Comparison of ENCODE assay signal across 9 cellular contexts in genomic region chr10:122019414-122019975, GRCh38. TPM values are rescaled to one million over a fixed set of nuclear protein-coding genes. Genes with fewer than 3 reads are reported as not detected.
DNase-seq lines count a peak whose midpoint lies in the region; ATAC-seq and TF ChIP-seq lines count a peak whose summit lies in the region.
"Had no signal": no experiment of that assay in that cellular context is flagged by ENCODE, and none has a peak within 500 bp of the region (broad histone marks: within the 10 kb centered on the region; RNA-seq: fewer than 3 reads in every experiment).

No MANE protein-coding gene starts in this region.

- H3K27me3 ChIP-seq in RWPE2 (ENCODE audit: insufficient read depth, poor library complexity, severe bottlenecking) (no peaks in the 10 kb centered on the region), gastrocnemius medialis (no peaks in the 10 kb centered on the region)

- H3K27me3 Mint-ChIP-seq in stimulated activated naive B cell treated with anti-CD40 and anti-IgM and Interleukin-4, amounts not matched to agents 10 μg/mL and 1 μg/mL and 100 μg/mL, for 72 hours: peaks cover 4 to 6% of the 10 kb centered on the region in 2 donors

- H3K4me1 ChIP-seq in RWPE2 (ENCODE audit: insufficient read depth, poor library complexity, severe bottlenecking) (peaks cover 16% of the 10 kb centered on the region), gastrocnemius medialis (peaks cover 55 to 56% of the 10 kb centered on the region in 2 donors)

- CTCF ChIA-PET in GM10248 (lab: Yijun Ruan, JAX): no interaction called here

- no peaks in the 10 kb centered on the region for H3K36me3 ChIP-seq in RWPE2 (ENCODE audit: low read depth)
- peaks cover 0 to 5% of the 10 kb centered on the region in 2 donors for H3K36me3 ChIP-seq in gastrocnemius medialis

- peak; percentile 95 for ATAC-seq in RWPE2 (ENCODE audit: low read depth)
- ATAC-seq in gastrocnemius medialis: peak; percentile 47 to 62
- ATAC-seq in stimulated activated naive B cell treated with anti-CD40 and anti-IgM and Interleukin-4, amounts not matched to agents 10 μg/mL and 1 μg/mL and 100 μg/mL, for 72 hours (replicated peaks): no peak

- H3K9me3 ChIP-seq in RWPE2 (ENCODE audit: severe bottlenecking): no peaks in the 10 kb centered on the region
- no peaks in the 10 kb centered on the region for H3K9me3 ChIP-seq in iPS-18c (ENCODE audit: control insufficient read depth, insufficient read depth, low read length)
- no peaks in the 10 kb centered on the region for H3K9me3 ChIP-seq in gastrocnemius medialis

- H3K4me3 ChIP-seq in RWPE2 (ENCODE audit: severe bottlenecking): peak overlapping the region; percentile 14
- H3K4me3 ChIP-seq in iPS-18c (ENCODE audit: insufficient read depth, low read depth, low read length): peak overlapping the region; percentile 0; the same call in 1 of the 2 replicates
- peak overlapping the region; percentile 36 to 45 (median 44) for H3K4me3 ChIP-seq in gastrocnemius medialis

- no peaks in the 10 kb centered on the region for H3K36me3 Mint-ChIP-seq in stimulated activated naive B cell treated with anti-CD40 and anti-IgM and Interleukin-4, amounts not matched to agents 10 μg/mL and 1 μg/mL and 100 μg/mL, for 72 hours

- in situ Hi-C loops in gastrocnemius medialis (cut with MboI; ENCODE audit: low sequenced_read_pairs in 4 of 4): no loop called here
- in situ Hi-C loops in GM13976 (cut with MboI; ENCODE audit: low sequenced_read_pairs, unreplicated experiment): no loop called here

- intact Hi-C loops in gastrocnemius medialis (cut with DNase I; ENCODE audit: low total_unique reads): no loop called here

- no peaks in the 10 kb centered on the region for H3K4me1 Mint-ChIP-seq in stimulated activated naive B cell treated with anti-CD40 and anti-IgM and Interleukin-4, amounts not matched to agents 10 μg/mL and 1 μg/mL and 100 μg/mL, for 72 hours

- H3K27ac Mint-ChIP-seq in stimulated activated naive B cell treated with anti-CD40 and anti-IgM and Interleukin-4, amounts not matched to agents 10 μg/mL and 1 μg/mL and 100 μg/mL, for 72 hours: no peak overlapping the region
- H3K27ac Mint-ChIP-seq: T-helper 2 cell treated with Interferon-gamma antibody and Interleukin-4, amounts not matched to agents 5 μg/mL and 100 μg/mL, for 36 hours had no signal

- H3K9me3 Mint-ChIP-seq in stimulated activated naive B cell treated with anti-CD40 and anti-IgM and Interleukin-4, amounts not matched to agents 10 μg/mL and 1 μg/mL and 100 μg/mL, for 72 hours: peaks cover 0 to 2% of the 10 kb centered on the region in 2 donors
- H3K9me3 Mint-ChIP-seq: T-helper 2 cell treated with Interferon-gamma antibody and Interleukin-4, amounts not matched to agents 5 μg/mL and 100 μg/mL, for 36 hours had no signal

- no peak overlapping the region for H3K4me3 Mint-ChIP-seq in stimulated activated naive B cell treated with anti-CD40 and anti-IgM and Interleukin-4, amounts not matched to agents 10 μg/mL and 1 μg/mL and 100 μg/mL, for 72 hours
- H3K4me3 Mint-ChIP-seq: T-helper 2 cell treated with Interferon-gamma antibody and Interleukin-4, amounts not matched to agents 5 μg/mL and 100 μg/mL, for 36 hours had no signal

- POLR2A ChIA-PET in GM10248 (lab: Yijun Ruan, JAX): no interaction called here

- peak in 1 of 2 donors; percentile 29 for TF ChIP-seq POLR2A in gastrocnemius medialis (IDR thresholded peaks at IDR 0.05)

- H3K27ac ChIP-seq in RWPE2 (ENCODE audit: poor library complexity, severe bottlenecking) (no peak overlapping the region), gastrocnemius medialis (peak overlapping the region; percentile 91 to 98 (median 95))

- TF ChIP-seq CTCF in RWPE2 (IDR thresholded peaks at IDR 0.05; ENCODE audit: poor library complexity, severe bottlenecking) (no peak), gastrocnemius medialis (IDR thresholded peaks at IDR 0.05 in 4 of 5, conservative IDR thresholded peaks at IDR 0.05 in 1 of 5) (no peak), GM10248 (IDR thresholded peaks at IDR 0.05; ENCODE audit: control extremely low read depth, extremely low read depth, low read depth, missing control alignments) (no peak), GM13976 (IDR thresholded peaks at IDR 0.05; ENCODE audit: borderline replicate concordance, control extremely low read depth, extremely low read depth, insufficient read depth, missing control alignments) (no peak)

- peak; percentile 71 for DNase-seq in HPDE6-E6E7 (ENCODE audit: extremely low spot score)
- DNase-seq in RWPE2 (ENCODE audit: low spot score): peak; percentile 73
- peak; percentile 48 to 73 for DNase-seq in gastrocnemius medialis
- no peak for DNase-seq in stimulated activated naive B cell treated with anti-CD40 and anti-IgM and Interleukin-4, amounts not matched to agents 10 μg/mL and 1 μg/mL and 100 μg/mL, for 72 hours
- DNase-seq in GM10248 (ENCODE audit: extremely low spot score): no peak
- DNase-seq in GM13976 (ENCODE audit: low spot score): no peak
- DNase-seq in C1 segment of cervical spinal cord (lab: John Stamatoyannopoulos, UW): no peak

RNA-seq across cellular contexts. Expression of gene TACC2, which starts 30.5 kb away (rescaled TPM):
- total RNA-seq in gastrocnemius medialis: 100 to 1,000 TPM; 105 to 334 (median 235) TPM

RNA-seq across cellular contexts. Expression of gene NSMCE4A, which starts 44.5 kb away (rescaled TPM):
- total RNA-seq in gastrocnemius medialis: 10 to 100 TPM; 20.1 to 37.7 (median 26.9) TPM

Comparison
In these comparisons a context has a peak if more than half of its experiments do, and no peak if none do; other contexts are left out.
1. DNase-seq: peak in HPDE6-E6E7 (single experiment), RWPE2 (single experiment) and gastrocnemius medialis (2 of 2); none in stimulated activated naive B cell treated with anti-CD40 and anti-IgM and Interleukin-4, amounts not matched to agents 10 μg/mL and 1 μg/mL and 100 μg/mL, for 72 hours (single experiment), GM10248 (single experiment), GM13976 (single experiment) and C1 segment of cervical spinal cord (0 of 14).
2. ATAC-seq: peak in RWPE2 (single experiment) and gastrocnemius medialis (2 of 2); none in stimulated activated naive B cell treated with anti-CD40 and anti-IgM and Interleukin-4, amounts not matched to agents 10 μg/mL and 1 μg/mL and 100 μg/mL, for 72 hours (0 of 2).
3. Peak in every context shown above with its lines, with median percentiles within 50 percentile points of each other: H3K4me3 ChIP-seq.